ENCODE assay signal across 8 cellular contexts in genomic region chr6:90393232-90393884, GRCh38.
DNase-seq lines count a peak whose midpoint lies in the region; ATAC-seq and TF ChIP-seq lines count a peak whose summit lies in the region.

No MANE protein-coding gene starts in this region.

- DNase-seq in ACHN: peak; percentile 46
- DNase-seq in HT1080 (ENCODE audit: low read depth): peak; percentile 70
- no peak for DNase-seq in Panc1 (ENCODE audit: low read depth, low spot score)
- DNase-seq in activated T-cell treated with anti-CD3 and anti-CD28 coated beads, Interleukin-2, amount 50 U/mL, for 1 hour: peak; percentile 71
- peak; percentile 52 for DNase-seq in fibroblast of gingiva (ENCODE audit: low read depth)
- no peak for DNase-seq in upper lobe of right lung

- no peaks in the 10 kb centered on the region; the same call in 1 of the 2 replicates for H3K4me1 ChIP-seq in Panc1 (ENCODE audit: control insufficient read depth, insufficient read depth, low read length)
- H3K4me1 ChIP-seq in neutrophil (ENCODE audit: control insufficient read depth in 1 of 2, insufficient read depth in 1 of 2, low read depth in 1 of 2, low read length in 1 of 2): no peaks in the 10 kb centered on the region
- H3K4me1 ChIP-seq in upper lobe of right lung: no peaks in the 10 kb centered on the region

- H3K9me3 ChIP-seq in Panc1 (ENCODE audit: control insufficient read depth, insufficient read depth, low read depth, low read length): no peaks in the 10 kb centered on the region
- H3K9me3 ChIP-seq in neutrophil: no peaks in the 10 kb centered on the region
- H3K9me3 ChIP-seq in upper lobe of right lung: no peaks in the 10 kb centered on the region

- H3K27me3 ChIP-seq in Panc1 (ENCODE audit: control insufficient read depth, insufficient read depth, low read length) (no peaks in the 10 kb centered on the region), neutrophil (peaks cover 6% of the 10 kb centered on the region), upper lobe of right lung (no peaks in the 10 kb centered on the region)

- no TSS peak for BruUV-seq in Panc1 (replicated peaks; lab: Mats Ljungman, UMichigan)

- H3K36me3 ChIP-seq in Panc1 (ENCODE audit: control insufficient read depth, insufficient read depth, low read length): no peaks in the 10 kb centered on the region
- H3K36me3 ChIP-seq in neutrophil: no peaks in the 10 kb centered on the region
- H3K36me3 ChIP-seq in upper lobe of right lung: no peaks in the 10 kb centered on the region

- intact Hi-C loops in Panc1 (cut with micrococcal nuclease; ENCODE audit: unreplicated experiment) (loop anchor here (2.0 to 10.0 kb wide), 2 partner anchors 107 to 449 kb away; no protein-coding TSS in a partner anchor), upper lobe of right lung (cut with DNase I) (no loop called here)

- POLR2A ChIA-PET in Panc1 (lab: Charles Lee): no interaction called here

- in situ Hi-C loops in ACHN (cut with HindIII; ENCODE audit: low pct_ligation_motif_present, low pct_unique_long_range_greater_than_20kb, low sequenced_read_pairs) (no loop called here), Panc1 (cut with HindIII; ENCODE audit: low pct_unique_long_range_greater_than_20kb, low sequenced_read_pairs) (no loop called here)

- peak; percentile 65 for ATAC-seq in GM18867 (IDR thresholded peaks at IDR 0.05; ENCODE audit: unreplicated experiment)
- peak; percentile 78 for ATAC-seq in Panc1
- peak; percentile 93 for ATAC-seq in upper lobe of right lung

- TF ChIP-seq CTCF in Panc1 (IDR thresholded peaks at IDR 0.05): peak; percentile 90
- peak; percentile 34 for TF ChIP-seq CTCF in neutrophil (IDR thresholded peaks at IDR 0.05)
- peak; percentile 85 for TF ChIP-seq CTCF in upper lobe of right lung (IDR thresholded peaks at IDR 0.05)

- H3K27ac ChIP-seq in Panc1 (ENCODE audit: low read length): no peak overlapping the region
- H3K27ac ChIP-seq in neutrophil: no peak overlapping the region
- no peak overlapping the region for H3K27ac ChIP-seq in upper lobe of right lung

- CTCF ChIA-PET in Panc1 (lab: Charles Lee): interaction anchor here (1.1 to 1.4 kb wide), 2 partner anchors 453 kb away, joined by 4 to 5 read pairs; no protein-coding TSS in a partner anchor

- H3K4me3 ChIP-seq in Panc1 (ENCODE audit: low read depth in 2 of 2, low read length in 2 of 2): no peak overlapping the region
- no peak overlapping the region for H3K4me3 ChIP-seq in neutrophil (ENCODE audit: low read depth in 1 of 2, low read length in 1 of 2)
- no peak overlapping the region for H3K4me3 ChIP-seq in upper lobe of right lung

Comparison
In these comparisons a context has a peak if more than half of its experiments do, and no peak if none do; other contexts are left out.
1. DNase-seq: peak in ACHN (single experiment), HT1080 (single experiment), activated T-cell treated with anti-CD3 and anti-CD28 coated beads, Interleukin-2, amount 50 U/mL, for 1 hour (single experiment) and fibroblast of gingiva (single experiment); none in Panc1 (single experiment) and upper lobe of right lung (single experiment).
2. CTCF ChIP-seq: peak in every context shown above with its lines; median percentile 90 in Panc1; 85 in upper lobe of right lung; 34 in neutrophil.
3. Peak in every context shown above with its lines, with median percentiles within 50 percentile points of each other: ATAC-seq.